In the genomic region with DNA sequence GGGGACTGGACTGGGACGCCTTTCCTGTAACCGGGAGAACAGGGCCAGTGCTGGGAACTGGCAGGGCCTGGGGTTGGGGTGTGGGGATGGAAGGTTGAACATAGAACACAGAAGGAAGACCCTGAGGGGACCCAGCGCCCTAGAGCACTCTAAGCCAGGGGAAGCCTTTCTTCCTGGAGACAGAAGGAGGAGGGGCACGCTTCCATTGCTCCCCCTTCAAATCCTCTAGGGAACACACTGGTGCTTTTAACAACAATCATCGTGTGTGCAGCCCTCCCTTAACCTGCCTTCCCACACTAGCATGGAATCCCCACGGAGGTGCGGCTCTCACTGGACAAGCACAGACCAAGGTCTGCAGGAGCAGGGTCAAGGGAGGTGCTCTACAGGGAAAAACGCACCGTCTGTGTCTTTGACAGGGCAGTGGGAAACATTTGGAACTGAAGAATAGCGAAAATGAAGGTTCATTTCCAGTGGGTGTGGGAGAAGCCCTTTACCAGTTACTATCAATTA, we compare ENCODE assay signal across 24 cellular contexts.
DNase-seq lines count a peak whose midpoint lies in the region; ATAC-seq and TF ChIP-seq lines count a peak whose summit lies in the region.
"Had no signal": no experiment of that assay in that cellular context is flagged by ENCODE, and none has a peak within 500 bp of the region (broad histone marks: within the 10 kb centered on the region; RNA-seq: fewer than 3 reads in every experiment).

No MANE protein-coding gene starts in this region.

- DNase-seq in esophagus squamous epithelium (lab: John Stamatoyannopoulos, UW) (no peak), mesothelial cell of epicardium (ENCODE audit: low spot score in 2 of 2, unreplicated experiment in 2 of 2) (no peak), DMS53 treated with DMSO at 0.1 percent for 48 hours (lab: John Stamatoyannopoulos, UW; ENCODE audit: unreplicated experiment) (no peak), body of pancreas (no peak)
- no peak for DNase-seq in stimulated activated effector memory CD8-positive, alpha-beta T cell treated with anti-CD3 and anti-CD28 coated beads, Interleukin-12 subunit alpha, Interleukin-12 subunit beta, amount 100 ng/mL, for 72 hours (ENCODE audit: low spot score in 2 of 2)
- DNase-seq in stimulated activated CD4-positive, alpha-beta T cell treated with anti-CD3 and anti-CD28 coated beads, Interleukin-2, amount 100 ng/mL, for 48 hours: no peak
- DNase-seq: activated CD4-positive, alpha-beta T cell treated with anti-CD3 and anti-CD28 coated beads, Interleukin-2, amount 50 U/mL, for 4 hours; activated naive CD4-positive, alpha-beta T cell treated with anti-CD3 and anti-CD28 coated beads, Interleukin-2, amount 50 U/mL, for 16 hours; CD4-positive, alpha-beta memory T cell; cortex of kidney; DMS79 treated with DMSO at 0.1 percent for 48 hours; foreskin fibroblast; H7; MV-4-11; NCI-H2029 treated with DMSO at 0.1 percent for 48 hours; NCI-H510A treated with DMSO at 0.1 percent for 48 hours; SHP77; stimulated activated CD4-positive, alpha-beta T cell treated with anti-CD3 and anti-CD28 coated beads, Interleukin-12 subunit alpha, Interleukin-12 subunit beta, amount 100 ng/mL, for 4 hours; upper lobe of right lung had no signal

- TF ChIP-seq POLR2A in esophagus squamous epithelium (IDR thresholded peaks at IDR 0.05): no peak
- TF ChIP-seq POLR2A in body of pancreas (IDR thresholded peaks at IDR 0.05): no peak

- no peaks in the 10 kb centered on the region for H3K27me3 ChIP-seq in HUES64 (ENCODE audit: insufficient read depth, low read length)
- H3K27me3 ChIP-seq in esophagus squamous epithelium: peaks cover 0 to 4% (median 0%) of the 10 kb centered on the region in 4 donors
- H3K27me3 ChIP-seq in body of pancreas: no peaks in the 10 kb centered on the region

- H3K27me3 Mint-ChIP-seq in mesothelial cell of epicardium (ENCODE audit: low read depth): no peaks in the 10 kb centered on the region

- H3K4me3 ChIP-seq in HUES64 (ENCODE audit: low read length): no peak overlapping the region
- H3K4me3 ChIP-seq in esophagus squamous epithelium: peak overlapping the region in 1 of 4 donors; percentile 25
- H3K4me3 ChIP-seq in body of pancreas: no peak overlapping the region
- H3K4me3 ChIP-seq: K562, upper lobe of right lung had no signal

- no peak overlapping the region for H3K9ac ChIP-seq in HUES64 (ENCODE audit: low read depth, low read length)

- no peaks in the 10 kb centered on the region for H3K36me3 Mint-ChIP-seq in mesothelial cell of epicardium
- no peaks in the 10 kb centered on the region for H3K36me3 Mint-ChIP-seq in stimulated activated effector memory CD8-positive, alpha-beta T cell treated with anti-CD3 and anti-CD28 coated beads, Interleukin-12 subunit alpha, Interleukin-12 subunit beta, amount 100 ng/mL, for 72 hours
- H3K36me3 Mint-ChIP-seq: CD4-positive, alpha-beta memory T cell had no signal

- intact Hi-C loops in esophagus squamous epithelium (cut with DNase I): no loop called here
- intact Hi-C loops in body of pancreas (cut with DNase I): no loop called here

- no peaks in the 10 kb centered on the region for H3K9me3 Mint-ChIP-seq in mesothelial cell of epicardium
- no peaks in the 10 kb centered on the region for H3K9me3 Mint-ChIP-seq in stimulated activated effector memory CD8-positive, alpha-beta T cell treated with anti-CD3 and anti-CD28 coated beads, Interleukin-12 subunit alpha, Interleukin-12 subunit beta, amount 100 ng/mL, for 72 hours
- H3K9me3 Mint-ChIP-seq: CD4-positive, alpha-beta memory T cell had no signal

- peak overlapping the region; percentile 39; the same call in 1 of the 2 replicates for H3K27ac ChIP-seq in HUES64 (ENCODE audit: low read depth, low read length)
- H3K27ac ChIP-seq in esophagus squamous epithelium: peak overlapping the region in 3 of 4 donors; percentile 40 to 70 (median 43)
- H3K27ac ChIP-seq in body of pancreas: no peak overlapping the region
- H3K27ac ChIP-seq: HL-60, upper lobe of right lung had no signal

- no peak overlapping the region for H3K4me3 Mint-ChIP-seq in mesothelial cell of epicardium
- no peak overlapping the region for H3K4me3 Mint-ChIP-seq in stimulated activated effector memory CD8-positive, alpha-beta T cell treated with anti-CD3 and anti-CD28 coated beads, Interleukin-12 subunit alpha, Interleukin-12 subunit beta, amount 100 ng/mL, for 72 hours
- H3K4me3 Mint-ChIP-seq: CD4-positive, alpha-beta memory T cell had no signal

- H3K9me3 ChIP-seq in HUES64 (ENCODE audit: insufficient read depth, low read depth, low read length): no peaks in the 10 kb centered on the region
- H3K9me3 ChIP-seq in esophagus squamous epithelium: no peaks in the 10 kb centered on the region
- H3K9me3 ChIP-seq in body of pancreas: no peaks in the 10 kb centered on the region
- H3K9me3 ChIP-seq: upper lobe of right lung had no signal

- H3K36me3 ChIP-seq in HUES64 (ENCODE audit: insufficient read depth, low read length) (no peaks in the 10 kb centered on the region), esophagus squamous epithelium (no peaks in the 10 kb centered on the region), body of pancreas (replicated peaks in 1 of 2; ENCODE audit: insufficient read depth in 1 of 2, low read depth in 2 of 2) (no peaks in the 10 kb centered on the region)
- H3K36me3 ChIP-seq: upper lobe of right lung had no signal

- peak; percentile 16 for ATAC-seq in stimulated activated effector memory CD8-positive, alpha-beta T cell treated with anti-CD3 and anti-CD28 coated beads, Interleukin-12 subunit alpha, Interleukin-12 subunit beta, amount 100 ng/mL, for 72 hours
- ATAC-seq in body of pancreas (no peak), HG03571 (IDR thresholded peaks at IDR 0.05; ENCODE audit: unreplicated experiment) (no peak)
- ATAC-seq: K562, left lobe of liver, upper lobe of right lung had no signal

- peak overlapping the region; percentile 7 for H3K27ac Mint-ChIP-seq in mesothelial cell of epicardium
- no peak overlapping the region for H3K27ac Mint-ChIP-seq in stimulated activated effector memory CD8-positive, alpha-beta T cell treated with anti-CD3 and anti-CD28 coated beads, Interleukin-12 subunit alpha, Interleukin-12 subunit beta, amount 100 ng/mL, for 72 hours
- H3K27ac Mint-ChIP-seq: CD4-positive, alpha-beta memory T cell had no signal

- no peak for TF ChIP-seq CTCF in esophagus squamous epithelium (IDR thresholded peaks at IDR 0.05)
- no peak for TF ChIP-seq CTCF in mesothelial cell of epicardium (IDR thresholded peaks at IDR 0.05; ENCODE audit: unreplicated experiment)
- no peak for TF ChIP-seq CTCF in body of pancreas (IDR thresholded peaks at IDR 0.05)

- H3K4me1 Mint-ChIP-seq in mesothelial cell of epicardium: peaks cover 49% of the 10 kb centered on the region
- no peaks in the 10 kb centered on the region for H3K4me1 Mint-ChIP-seq in stimulated activated effector memory CD8-positive, alpha-beta T cell treated with anti-CD3 and anti-CD28 coated beads, Interleukin-12 subunit alpha, Interleukin-12 subunit beta, amount 100 ng/mL, for 72 hours

- WGBS in HUES64: 64% methylated on average over 10 of the region's 10 CpGs
- 28% methylated on average over 7 of the region's 10 CpGs for WGBS in esophagus squamous epithelium, 2 donors
- 46 to 64% methylated on average over 7 to 10 of the region's 10 CpGs for WGBS in body of pancreas, 2 donors

- H3K4me1 ChIP-seq in HUES64 (ENCODE audit: insufficient read depth, low read length): peaks cover 54% of the 10 kb centered on the region
- peaks cover 14 to 51% (median 37%) of the 10 kb centered on the region in 3 donors for H3K4me1 ChIP-seq in esophagus squamous epithelium
- H3K4me1 ChIP-seq in body of pancreas: peaks cover 7% of the 10 kb centered on the region
- H3K4me1 ChIP-seq: upper lobe of right lung had no signal

Comparison
In these comparisons a context has a peak if more than half of its experiments do, and no peak if none do; other contexts are left out.
1. H3K27ac ChIP-seq: peak in HUES64 (single experiment) and esophagus squamous epithelium (3 of 4); none in body of pancreas (0 of 4).